ENCODE assay signal across 1 cellular context in genomic region chr6:2877057-2877882, GRCh38.
TF ChIP-seq lines count a peak whose summit lies in the region.

No MANE protein-coding gene starts in this region.

TF ChIP-seq in HepG2, 621 proteins besides CTCF, POLR2A, EP300 and RAD21 (continues in another document):
- peak; percentile 86 for TF ChIP-seq ATF3 (CRISPR knock-in tag; IDR thresholded peaks at IDR 0.05)
- peak; percentile 96 for TF ChIP-seq NFE2L2 (IDR thresholded peaks at IDR 0.05; ENCODE audit: low read length)
- TF ChIP-seq CREM (IDR thresholded peaks at IDR 0.05): peak; percentile 46; the same call in 1 of the 2 replicates
- no peak for TF ChIP-seq CREM (CRISPR knock-in tag; IDR thresholded peaks at IDR 0.05)
- TF ChIP-seq ARID2 (CRISPR knock-in tag; IDR thresholded peaks at IDR 0.05; ENCODE audit: borderline replicate concordance): 0 out of 2 replicates have a peak, but pooled peaks have one; percentile 18
- TF ChIP-seq PAX8 (CRISPR knock-in tag; IDR thresholded peaks at IDR 0.05; ENCODE audit: borderline replicate concordance): no peak
- TF ChIP-seq KLF16 (CRISPR knock-in tag; IDR thresholded peaks at IDR 0.05): peak in 1 of 2 experiments; percentile 65; a peak in 1 of 4 replicates
- TF ChIP-seq NCOA2 (CRISPR knock-in tag; IDR thresholded peaks at IDR 0.05): peak; percentile 60
- no peak for TF ChIP-seq ZNF317 (CRISPR knock-in tag; IDR thresholded peaks at IDR 0.05)
- TF ChIP-seq TEAD3 (CRISPR knock-in tag; optimal IDR thresholded peaks at IDR 0.05; ENCODE audit: borderline replicate concordance): peak; percentile 75
- TF ChIP-seq ZBTB33 (CRISPR knock-in tag; IDR thresholded peaks at IDR 0.05): 0 out of 2 replicates have a peak, but pooled peaks have one; percentile 41
- peak; percentile 73 for TF ChIP-seq SKI (IDR thresholded peaks at IDR 0.05; ENCODE audit: partially characterized antibody)
- TF ChIP-seq REST (IDR thresholded peaks at IDR 0.05; ENCODE audit: borderline replicate concordance in 1 of 2, low read depth in 1 of 2, low read length in 2 of 2): peak in 1 of 2 experiments; percentile 66; a peak in 1 of 4 replicates
- 0 out of 2 replicates have a peak, but pooled peaks have one; percentile 17 for TF ChIP-seq TFDP2 (CRISPR knock-in tag; IDR thresholded peaks at IDR 0.05)
- peak; percentile 59; the same call in 1 of the 2 replicates for TF ChIP-seq HMG20B (CRISPR knock-in tag; conservative IDR thresholded peaks at IDR 0.05)
- TF ChIP-seq SETDB1 (CRISPR knock-in tag; IDR thresholded peaks at IDR 0.05; ENCODE audit: borderline replicate concordance): 0 out of 2 replicates have a peak, but pooled peaks have one; percentile 19
- no peak for TF ChIP-seq SOX6 (IDR thresholded peaks at IDR 0.05)
- 0 out of 2 replicates have a peak, but pooled peaks have one; percentile 31 for TF ChIP-seq SOX6 (CRISPR knock-in tag; IDR thresholded peaks at IDR 0.05)
- peak; percentile 45; the same call in 1 of the 2 replicates for TF ChIP-seq FOXK1 (CRISPR knock-in tag; IDR thresholded peaks at IDR 0.05; ENCODE audit: borderline replicate concordance, low read depth)
- 0 out of 2 replicates have a peak, but pooled peaks have one; percentile 56 for TF ChIP-seq ZNF12 (CRISPR knock-in tag; IDR thresholded peaks at IDR 0.05)
- TF ChIP-seq RERE (CRISPR knock-in tag; IDR thresholded peaks at IDR 0.05; ENCODE audit: low read depth): no peak
- TF ChIP-seq ZSCAN31 (CRISPR knock-in tag; IDR thresholded peaks at IDR 0.05; ENCODE audit: low read depth): peak; percentile 2; the same call in 1 of the 2 replicates
- TF ChIP-seq WIZ (CRISPR knock-in tag; IDR thresholded peaks at IDR 0.05): no peak
- TF ChIP-seq SALL1 (CRISPR knock-in tag; IDR thresholded peaks at IDR 0.05): peak; percentile 82
- TF ChIP-seq TGIF2 (CRISPR knock-in tag; IDR thresholded peaks at IDR 0.05): peak; percentile 75; the same call in 1 of the 2 replicates
- TF ChIP-seq POLR2G (IDR thresholded peaks at IDR 0.05; ENCODE audit: low read depth, low read length): 0 out of 2 replicates have a peak, but pooled peaks have one; percentile 53
- TF ChIP-seq NR2F6 (IDR thresholded peaks at IDR 0.05): peak; percentile 90
- TF ChIP-seq NR2F6 (CRISPR knock-in tag; IDR thresholded peaks at IDR 0.05): peak; percentile 94
- TF ChIP-seq IRF2 (CRISPR knock-in tag; IDR thresholded peaks at IDR 0.05): peak; percentile 66
- peak; percentile 84; the same call in 1 of the 2 replicates for TF ChIP-seq RXRA (CRISPR knock-in tag; IDR thresholded peaks at IDR 0.05)
- TF ChIP-seq KLF15 (CRISPR knock-in tag; IDR thresholded peaks at IDR 0.05; ENCODE audit: borderline replicate concordance): no peak
- TF ChIP-seq NFKBIZ (CRISPR knock-in tag; IDR thresholded peaks at IDR 0.05): peak; percentile 62; the same call in 1 of the 2 replicates
- TF ChIP-seq NR2F2 (IDR thresholded peaks at IDR 0.05; ENCODE audit: borderline replicate concordance, low read depth): peak; percentile 80
- peak; percentile 38; the same call in 1 of the 2 replicates for TF ChIP-seq ELF3 (CRISPR knock-in tag; IDR thresholded peaks at IDR 0.05)
- peak; percentile 30; the same call in 1 of the 2 replicates for TF ChIP-seq ZGPAT (CRISPR knock-in tag; IDR thresholded peaks at IDR 0.05)
- TF ChIP-seq TBL1XR1 (IDR thresholded peaks at IDR 0.05; ENCODE audit: borderline replicate concordance, low read length, partially characterized antibody): peak; percentile 60
- TF ChIP-seq JUND (CRISPR knock-in tag; IDR thresholded peaks at IDR 0.05): peak; percentile 90
- peak; percentile 97 for TF ChIP-seq FOSL2 (CRISPR knock-in tag; IDR thresholded peaks at IDR 0.05)
- 0 out of 2 replicates have a peak, but pooled peaks have one; percentile 32 for TF ChIP-seq ZSCAN5A (CRISPR knock-in tag; IDR thresholded peaks at IDR 0.05; ENCODE audit: borderline replicate concordance)
- no peak for TF ChIP-seq ZC3H4 (CRISPR knock-in tag; IDR thresholded peaks at IDR 0.05; ENCODE audit: borderline replicate concordance)
- TF ChIP-seq PITX1 (CRISPR knock-in tag; IDR thresholded peaks at IDR 0.05): peak; percentile 90
- no peak for TF ChIP-seq ZNF512B (CRISPR knock-in tag; IDR thresholded peaks at IDR 0.05; ENCODE audit: borderline replicate concordance)
- TF ChIP-seq AGO2 (optimal IDR thresholded peaks at IDR 0.05; ENCODE audit: low read depth, low read length): no peak
- TF ChIP-seq ZNF614 (CRISPR knock-in tag; IDR thresholded peaks at IDR 0.05; ENCODE audit: borderline replicate concordance): peak; percentile 21; the same call in 1 of the 2 replicates
